ENCODE assay signal across 27 cellular contexts in genomic region chr15:50607129-50607528, GRCh38.
"Had no signal": no experiment of that assay in that cellular context is flagged by ENCODE, and none has a peak within 500 bp of the region (broad histone marks: within the 10 kb centered on the region; RNA-seq: fewer than 3 reads in every experiment).

No MANE protein-coding gene starts in this region.

- H3K27ac ChIP-seq: hepatocyte, left ventricle myocardium inferior, neural progenitor cell, neutrophil, psoas muscle, skin epidermis, suprapubic skin, thoracic aorta, tibial artery, upper lobe of right lung had no signal

- H2AFZ ChIP-seq: hepatocyte, neural progenitor cell, parathyroid adenoma had no signal

- H3K27ac Mint-ChIP-seq: nephron progenitor cell; neural progenitor cell; stimulated activated naive CD8-positive, alpha-beta T cell treated with anti-CD3 and anti-CD28 coated beads, Interleukin-15, Interleukin-2, amounts not matched to agents 100 ng/mL and 50 ng/mL, for 24 hours had no signal

- H3K9me3 ChIP-seq: left ventricle myocardium inferior, mucosa of descending colon, neutrophil, psoas muscle, suprapubic skin, thoracic aorta, tibial artery, upper lobe of right lung had no signal

- H3K4me3 ChIP-seq: hepatocyte, left ventricle myocardium inferior, lung, mucosa of descending colon, neural progenitor cell, psoas muscle, skin epidermis, suprapubic skin, thoracic aorta, tibial artery, upper lobe of right lung had no signal

- H3K27me3 Mint-ChIP-seq: naive thymus-derived CD4-positive, alpha-beta T cell; stimulated activated naive CD8-positive, alpha-beta T cell treated with anti-CD3 and anti-CD28 coated beads, Interleukin-15, Interleukin-2, amounts not matched to agents 100 ng/mL and 50 ng/mL, for 24 hours had no signal

- FAIRE-seq: urothelium cell line had no signal

- H3K4me2 ChIP-seq: hepatocyte, neural progenitor cell had no signal

- H3K4me3 Mint-ChIP-seq: naive thymus-derived CD4-positive, alpha-beta T cell; nephron progenitor cell; neural progenitor cell; stimulated activated naive CD8-positive, alpha-beta T cell treated with anti-CD3 and anti-CD28 coated beads, Interleukin-15, Interleukin-2, amounts not matched to agents 100 ng/mL and 50 ng/mL, for 24 hours had no signal

- H3K9me3 Mint-ChIP-seq: neural progenitor cell had no signal

- H3K9ac ChIP-seq: neural progenitor cell, parathyroid adenoma had no signal

- H3K4me1 Mint-ChIP-seq: nephron progenitor cell, neural progenitor cell had no signal

- DNase-seq: islet precursor cell; left ventricle myocardium inferior; midbrain; naive thymus-derived CD4-positive, alpha-beta T cell; nephron progenitor cell; occipital lobe; psoas muscle; stimulated activated CD4-positive, alpha-beta T cell treated with anti-CD3 and anti-CD28 coated beads, Interleukin-12 subunit alpha, Interleukin-12 subunit beta, amount 100 ng/mL, for 4 hours; stimulated activated CD4-positive, alpha-beta T cell treated with anti-CD3 and anti-CD28 coated beads, Interleukin-15, amount 100 ng/mL, for 24 hours; stimulated activated CD4-positive, alpha-beta T cell treated with anti-CD3 and anti-CD28 coated beads, Interleukin-2, amount 100 ng/mL, for 24 hours; stimulated activated CD4-positive, alpha-beta T cell treated with anti-CD3 and anti-CD28 coated beads, Interleukin-4, amount 100 ng/mL, for 1 hour; stimulated activated naive CD4-positive, alpha-beta T cell; tibial artery; trophoblast cell; upper lobe of right lung had no signal

- ATAC-seq: mucosa of descending colon; naive thymus-derived CD4-positive, alpha-beta T cell; psoas muscle; sciatic nerve; upper lobe of right lung had no signal

- H3K79me2 ChIP-seq: parathyroid adenoma had no signal

- H3K4me1 ChIP-seq: left ventricle myocardium inferior, neural progenitor cell, psoas muscle, suprapubic skin, tibial artery, upper lobe of right lung had no signal

- H3K27me3 ChIP-seq: hepatocyte, neural progenitor cell, neutrophil, suprapubic skin, tibial artery, upper lobe of right lung had no signal
